Comparison of ENCODE assay signal across 1 cellular context in the genomic region with DNA sequence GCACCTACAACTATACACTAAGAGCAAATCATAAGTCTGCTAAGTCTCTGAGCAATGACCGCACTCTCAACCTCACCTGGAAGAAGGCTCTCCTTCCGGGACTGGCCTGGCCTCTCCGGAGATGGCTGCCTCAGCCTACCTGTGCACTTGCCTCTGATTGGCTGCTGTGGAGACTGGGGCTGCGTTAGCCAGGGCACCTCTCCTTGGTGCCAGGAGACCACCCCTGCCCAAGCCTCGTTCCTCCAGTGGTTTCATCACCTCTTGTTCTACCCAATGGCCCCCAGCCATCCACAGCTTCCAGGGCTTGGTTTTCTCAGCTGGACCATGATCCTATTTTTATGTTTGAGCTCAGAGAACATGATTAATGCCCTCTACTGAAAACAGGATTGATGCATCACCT.
A peak's percentile ranks its signal among the peaks of the same experiment; 100 is the strongest.
TF ChIP-seq lines count a peak whose summit lies in the region.

No MANE protein-coding gene starts in this region.

TF ChIP-seq in WTC11, 78 proteins besides CTCF, POLR2A, EP300 and RAD21:
- TF ChIP-seq, protein P1, sequence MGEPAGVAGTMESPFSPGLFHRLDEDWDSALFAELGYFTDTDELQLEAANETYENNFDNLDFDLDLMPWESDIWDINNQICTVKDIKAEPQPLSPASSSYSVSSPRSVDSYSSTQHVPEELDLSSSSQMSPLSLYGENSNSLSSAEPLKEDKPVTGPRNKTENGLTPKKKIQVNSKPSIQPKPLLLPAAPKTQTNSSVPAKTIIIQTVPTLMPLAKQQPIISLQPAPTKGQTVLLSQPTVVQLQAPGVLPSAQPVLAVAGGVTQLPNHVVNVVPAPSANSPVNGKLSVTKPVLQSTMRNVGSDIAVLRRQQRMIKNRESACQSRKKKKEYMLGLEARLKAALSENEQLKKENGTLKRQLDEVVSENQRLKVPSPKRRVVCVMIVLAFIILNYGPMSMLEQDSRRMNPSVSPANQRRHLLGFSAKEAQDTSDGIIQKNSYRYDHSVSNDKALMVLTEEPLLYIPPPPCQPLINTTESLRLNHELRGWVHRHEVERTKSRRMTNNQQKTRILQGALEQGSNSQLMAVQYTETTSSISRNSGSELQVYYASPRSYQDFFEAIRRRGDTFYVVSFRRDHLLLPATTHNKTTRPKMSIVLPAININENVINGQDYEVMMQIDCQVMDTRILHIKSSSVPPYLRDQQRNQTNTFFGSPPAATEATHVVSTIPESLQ (CRISPR knock-in tag; IDR thresholded peaks at IDR 0.05) = no peak
- 0 out of 2 replicates have a peak, but pooled peaks have one; percentile 30 for TF ChIP-seq NFYB (CRISPR knock-in tag; conservative IDR thresholded peaks at IDR 0.05; ENCODE audit: low read depth)
- TF ChIP-seq, protein P2, sequence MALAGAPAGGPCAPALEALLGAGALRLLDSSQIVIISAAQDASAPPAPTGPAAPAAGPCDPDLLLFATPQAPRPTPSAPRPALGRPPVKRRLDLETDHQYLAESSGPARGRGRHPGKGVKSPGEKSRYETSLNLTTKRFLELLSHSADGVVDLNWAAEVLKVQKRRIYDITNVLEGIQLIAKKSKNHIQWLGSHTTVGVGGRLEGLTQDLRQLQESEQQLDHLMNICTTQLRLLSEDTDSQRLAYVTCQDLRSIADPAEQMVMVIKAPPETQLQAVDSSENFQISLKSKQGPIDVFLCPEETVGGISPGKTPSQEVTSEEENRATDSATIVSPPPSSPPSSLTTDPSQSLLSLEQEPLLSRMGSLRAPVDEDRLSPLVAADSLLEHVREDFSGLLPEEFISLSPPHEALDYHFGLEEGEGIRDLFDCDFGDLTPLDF (CRISPR knock-in tag; IDR thresholded peaks at IDR 0.05) = no peak
